In the genomic region with DNA sequence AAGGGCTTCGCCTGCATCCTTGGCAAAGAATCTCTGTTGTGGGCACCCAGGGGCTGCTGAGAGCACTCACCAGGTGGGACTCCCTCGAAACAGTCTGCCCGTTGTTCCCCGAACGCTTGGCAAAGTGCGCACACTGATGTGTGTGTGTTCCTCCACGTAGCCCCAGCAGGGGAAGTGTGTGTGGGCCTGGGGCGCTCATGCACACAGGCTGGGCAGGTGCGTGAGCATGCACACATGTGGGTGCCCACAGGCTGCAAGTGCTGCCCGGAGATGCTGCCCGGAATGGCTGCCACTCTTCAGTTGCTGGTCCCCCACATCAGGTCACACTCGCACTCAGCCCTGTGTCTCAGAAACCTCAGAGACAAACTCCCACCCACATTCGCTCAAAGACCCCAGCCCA, we compare ENCODE assay signal across 26 cellular contexts.
"Had no signal": no experiment of that assay in that cellular context is flagged by ENCODE, and none has a peak within 500 bp of the region (broad histone marks: within the 10 kb centered on the region; RNA-seq: fewer than 3 reads in every experiment).

No MANE protein-coding gene starts in this region.

- H3K4me3 Mint-ChIP-seq: activated CD4-positive, alpha-beta T cell treated with anti-CD3 and anti-CD28 coated beads, Interleukin-2, amount 10 ng/mL, durations not matched to agents 24 days and 14 days; activated CD8-positive, alpha-beta memory T cell treated with anti-CD3 and anti-CD28 coated beads, Interleukin-2, amount 10 ng/mL, durations not matched to agents 7 days and 5 days; activated naive CD8-positive, alpha-beta T cell treated with anti-CD3 and anti-CD28 coated beads, Interleukin-2, amount 50 U/mL, for 24 hours; activated T-cell treated with anti-CD3 and anti-CD28 coated beads, Interleukin-2, amount 50 U/mL, for 24 hours; activated T-helper 1 cell treated with anti-CD3 and anti-CD28 coated beads, Interleukin-12 subunit alpha, Interleukin-12 subunit beta, Interleukin-2, Interleukin-4 antibody, amounts not matched to agents 30 ng/mL and 10 ng/mL and 1 ng/mL, durations not matched to agents 14 hours and 24 hours and 36 hours; T-helper 1 cell treated with Interleukin-12 subunit alpha and Interleukin-12 subunit beta and Interleukin-4 antibody, amounts not matched to agents 30 μg/mL and 1 μg/mL, for 36 hours; WTC11 had no signal

- H3K36me3 Mint-ChIP-seq: activated CD8-positive, alpha-beta memory T cell treated with anti-CD3 and anti-CD28 coated beads, Interleukin-2, amount 10 ng/mL, durations not matched to agents 7 days and 5 days; activated naive CD4-positive, alpha-beta T cell treated with anti-CD3 and anti-CD28 coated beads, Interleukin-2, amount 50 U/mL, for 72 hours; WTC11 had no signal

- H3K4me3 ChIP-seq: K562 had no signal

- H3K9me3 Mint-ChIP-seq: activated CD4-positive, alpha-beta T cell treated with anti-CD3 and anti-CD28 coated beads, Interleukin-2, amount 10 ng/mL, durations not matched to agents 24 days and 14 days; activated naive CD4-positive, alpha-beta T cell treated with anti-CD3 and anti-CD28 coated beads, Interleukin-2, amount 50 U/mL, for 72 hours; activated naive CD8-positive, alpha-beta T cell treated with anti-CD3 and anti-CD28 coated beads, Interleukin-2, amount 50 U/mL, for 24 hours; activated T-cell treated with anti-CD3 and anti-CD28 coated beads, Interleukin-2, amount 50 U/mL, for 24 hours; activated T-helper 1 cell treated with anti-CD3 and anti-CD28 coated beads, Interleukin-12 subunit alpha, Interleukin-12 subunit beta, Interleukin-2, Interleukin-4 antibody, amounts not matched to agents 30 ng/mL and 10 ng/mL and 1 ng/mL, durations not matched to agents 14 hours and 24 hours and 36 hours; T-helper 1 cell treated with Interleukin-12 subunit alpha and Interleukin-12 subunit beta and Interleukin-4 antibody, amounts not matched to agents 30 μg/mL and 1 μg/mL, for 36 hours; WTC11 had no signal

- H3K27me3 Mint-ChIP-seq: activated CD4-positive, alpha-beta T cell treated with anti-CD3 and anti-CD28 coated beads, Interleukin-2, amount 10 ng/mL, durations not matched to agents 24 days and 14 days; activated CD8-positive, alpha-beta memory T cell treated with anti-CD3 and anti-CD28 coated beads, Interleukin-2, amount 10 ng/mL, durations not matched to agents 7 days and 5 days; activated naive CD8-positive, alpha-beta T cell treated with anti-CD3 and anti-CD28 coated beads, Interleukin-2, amount 50 U/mL, for 24 hours; activated T-cell treated with anti-CD3 and anti-CD28 coated beads, Interleukin-2, amount 50 U/mL, for 24 hours had no signal

- DNase-seq: activated CD4-positive, alpha-beta T cell treated with anti-CD3 and anti-CD28 coated beads for 1 hour; activated CD4-positive, alpha-beta T cell treated with anti-CD3 and anti-CD28 coated beads, Interleukin-2, amount 10 ng/mL, durations not matched to agents 24 days and 14 days; activated CD4-positive, alpha-beta T cell treated with anti-CD3 and anti-CD28 coated beads, Interleukin-2, amount 50 U/mL, for 48 hours; activated CD8-positive, alpha-beta memory T cell treated with anti-CD3 and anti-CD28 coated beads, Interleukin-2, amount 10 ng/mL, durations not matched to agents 7 days and 5 days; activated effector memory CD4-positive, alpha-beta T cell treated with anti-CD3 and anti-CD28 coated beads, Interleukin-2, amount 50 U/mL, for 16 hours; activated naive CD4-positive, alpha-beta T cell treated with Interleukin-2 at 50 U/mL for 16 hours; activated naive CD8-positive, alpha-beta T cell treated with anti-CD3 and anti-CD28 coated beads, Interleukin-2, amount 50 U/mL, for 24 hours; activated T-cell treated with anti-CD3 and anti-CD28 coated beads, Interleukin-2, amount 50 U/mL, for 24 hours; amniotic stem cell; Karpas-422; MM.1S; NCI-H1105; NCI-H1436; NCI-H1694 treated with DMSO at 0.1 percent for 48 hours; NCI-H2029 treated with DMSO at 0.1 percent for 48 hours; NCI-H345; NCI-H510A; NCI-H526 treated with DMSO at 0.1 percent for 48 hours; NK-92 treated with Interleukin-12 subunit alpha and Interleukin-12 subunit beta, amount 100 ng/mL, for 24 hours; SHP77; T-helper 9 cell had no signal

- ATAC-seq: activated CD8-positive, alpha-beta memory T cell treated with anti-CD3 and anti-CD28 coated beads, Interleukin-2, amount 10 ng/mL, durations not matched to agents 7 days and 5 days; activated naive CD4-positive, alpha-beta T cell treated with anti-CD3 and anti-CD28 coated beads, Interleukin-2, amount 50 U/mL, for 72 hours; activated naive CD8-positive, alpha-beta T cell treated with anti-CD3 and anti-CD28 coated beads, Interleukin-2, amount 50 U/mL, for 24 hours; K562; WTC11 had no signal

- H3K27ac Mint-ChIP-seq: activated CD4-positive, alpha-beta T cell treated with anti-CD3 and anti-CD28 coated beads, Interleukin-2, amount 10 ng/mL, durations not matched to agents 24 days and 14 days; activated CD8-positive, alpha-beta memory T cell treated with anti-CD3 and anti-CD28 coated beads, Interleukin-2, amount 10 ng/mL, durations not matched to agents 7 days and 5 days; activated naive CD8-positive, alpha-beta T cell treated with anti-CD3 and anti-CD28 coated beads, Interleukin-2, amount 50 U/mL, for 24 hours; activated T-cell treated with anti-CD3 and anti-CD28 coated beads, Interleukin-2, amount 50 U/mL, for 24 hours; activated T-helper 1 cell treated with anti-CD3 and anti-CD28 coated beads, Interleukin-12 subunit alpha, Interleukin-12 subunit beta, Interleukin-2, Interleukin-4 antibody, amounts not matched to agents 30 ng/mL and 10 ng/mL and 1 ng/mL, durations not matched to agents 14 hours and 24 hours and 36 hours; T-helper 1 cell treated with Interleukin-12 subunit alpha and Interleukin-12 subunit beta and Interleukin-4 antibody, amounts not matched to agents 30 μg/mL and 1 μg/mL, for 36 hours; WTC11 had no signal
